ENCODE assay signal across 21 cellular contexts in genomic region chr5:168217497-168217896, GRCh38.
"Had no signal": no experiment of that assay in that cellular context is flagged by ENCODE, and none has a peak within 500 bp of the region (broad histone marks: within the 10 kb centered on the region; RNA-seq: fewer than 3 reads in every experiment).

No MANE protein-coding gene starts in this region.

- H3K27ac ChIP-seq: esophagus muscularis mucosa, heart right ventricle, ovary, skin epidermis, thoracic aorta, upper lobe of left lung, vagina, VCaP had no signal

- H3K4me3 ChIP-seq: esophagus muscularis mucosa, heart right ventricle, ovary, skin epidermis, thoracic aorta, upper lobe of left lung, vagina had no signal

- H3K36me3 ChIP-seq: esophagus muscularis mucosa, ovary, thoracic aorta, upper lobe of left lung, vagina had no signal

- ATAC-seq: naive thymus-derived CD4-positive, alpha-beta T cell; sciatic nerve; stimulated activated effector memory CD8-positive, alpha-beta T cell treated with anti-CD3 and anti-CD28 coated beads, Interleukin-12 subunit alpha, Interleukin-12 subunit beta, amount 100 ng/mL, for 72 hours had no signal

- DNase-seq: activated CD4-positive, alpha-beta T cell treated with anti-CD3 and anti-CD28 coated beads for 4 hours; activated CD4-positive, alpha-beta T cell treated with anti-CD3 and anti-CD28 coated beads, Interleukin-2, amount 50 U/mL, for 4 hours; activated CD8-positive, alpha-beta memory T cell treated with anti-CD3 and anti-CD28 coated beads for 24 hours; activated effector memory CD4-positive, alpha-beta T cell treated with Interleukin-2 at 50 U/mL for 16 hours; activated naive CD4-positive, alpha-beta T cell treated with Interleukin-2 at 50 U/mL for 16 hours; anterior cingulate cortex; dermis blood vessel endothelial cell; effector CD4-positive, alpha-beta T cell; foreskin melanocyte; heart right ventricle; naive thymus-derived CD4-positive, alpha-beta T cell; ovary; stimulated activated CD4-positive, alpha-beta T cell treated with anti-CD3 and anti-CD28 coated beads, Interleukin-4, amount 100 ng/mL, for 24 hours; upper lobe of left lung had no signal

- H3K9me3 ChIP-seq: esophagus muscularis mucosa, heart right ventricle, ovary, thoracic aorta, upper lobe of left lung, vagina had no signal

- H3K27me3 ChIP-seq: heart right ventricle, ovary, upper lobe of left lung, vagina had no signal
